Comparison of ENCODE assay signal across 17 cellular contexts in genomic region chr1:110348050-110348449, GRCh38. TPM values are rescaled to one million over a fixed set of nuclear protein-coding genes. Genes with fewer than 3 reads are reported as not detected.
DNase-seq lines count a peak whose midpoint lies in the region; ATAC-seq, FAIRE-seq and TF ChIP-seq lines count a peak whose summit lies in the region.
"Had no signal": no experiment of that assay in that cellular context is flagged by ENCODE, and none has a peak within 500 bp of the region (broad histone marks: within the 10 kb centered on the region; RNA-seq: fewer than 3 reads in every experiment).

No MANE protein-coding gene starts in this region.

- peaks cover 67% of the 10 kb centered on the region for H3K4me1 Mint-ChIP-seq in nephron

- POLR2A ChIA-PET in SK-N-SH (lab: Yijun Ruan, JAX) = interaction anchor here (0.8 kb wide), 1 partner anchor 9 kb away, joined by 3 read pairs; the partner anchor contains the start of gene RBM15
- POLR2A ChIA-PET in HEK293 (lab: Yijun Ruan, JAX) = interaction anchor here (4.1 kb wide), 1 partner anchor 9 kb away, joined by 30 read pairs; the partner anchor contains the start of gene RBM15
- POLR2A ChIA-PET in GM12878 (lab: Charles Lee) = interaction anchor here (1.1 to 4.3 kb wide), 7 partner anchors 9 to 36 kb away, joined by 3 to 34 read pairs (median 3); partner anchors contain the start of gene RBM15

- DNase-seq in SK-N-SH (no peak), GM12878 (ENCODE audit: low read depth, low spot score) (no peak), urothelium cell line (ENCODE audit: low spot score) (no peak), G401 (ENCODE audit: low spot score) (no peak)
- DNase-seq: activated CD4-positive, alpha-beta T cell treated with anti-CD3 and anti-CD28 coated beads for 4 hours; Calu3; hippocampal formation; left lung; MV-4-11; substantia nigra had no signal

- TF ChIP-seq RAD21 in SK-N-SH (IDR thresholded peaks at IDR 0.05; ENCODE audit: low read length) = no peak
- TF ChIP-seq RAD21 in GM12878 (IDR thresholded peaks at IDR 0.05; ENCODE audit: insufficient read depth, low read depth, low read length) = no peak

- H3K4me3 ChIP-seq in SK-N-SH (ENCODE audit: low read depth in 2 of 2, low read length in 1 of 2) (no peak overlapping the region), HEK293 (ENCODE audit: low read depth, low read length) (no peak overlapping the region), GM12878 (peak overlapping the region; percentile 35; the same call in 1 of the 2 replicates)
- H3K4me3 ChIP-seq: left lung, skin epidermis had no signal

- H3K27me3 ChIP-seq in SK-N-SH (ENCODE audit: insufficient read depth) = no peaks in the 10 kb centered on the region
- no peaks in the 10 kb centered on the region for H3K27me3 ChIP-seq in GM12878 (replicated peaks in 1 of 2; ENCODE audit: control insufficient read depth in 2 of 2, insufficient read depth in 2 of 2, low read length in 1 of 2)
- H3K27me3 ChIP-seq: left lung, neutrophil had no signal

- TF ChIP-seq CTCF in SK-N-SH (IDR thresholded peaks at IDR 0.05) = no peak
- TF ChIP-seq CTCF in HEK293 (tag by site-specific recombination; IDR thresholded peaks at IDR 0.05) = no peak
- TF ChIP-seq CTCF in GM12878 (IDR thresholded peaks at IDR 0.05 in 2 of 3, conservative IDR thresholded peaks at IDR 0.05 in 1 of 3; ENCODE audit: control insufficient read depth in 2 of 3, extremely low read depth in 1 of 3, insufficient read depth in 1 of 3, low read depth in 3 of 3, low read length in 3 of 3) = no peak
- TF ChIP-seq CTCF in nephron (IDR thresholded peaks at IDR 0.05; ENCODE audit: unreplicated experiment in 3 of 3) = no peak

- no peak for TF ChIP-seq POLR2A in GM12878 (IDR thresholded peaks at IDR 0.05; ENCODE audit: low read depth, low read length)

- H3K4me2 ChIP-seq in SK-N-SH (peak overlapping the region; percentile 41), GM12878 (ENCODE audit: control insufficient read depth, insufficient read depth) (peak overlapping the region; percentile 53)

- no peak for TF ChIP-seq EP300 in SK-N-SH (IDR thresholded peaks at IDR 0.05; ENCODE audit: borderline replicate concordance in 1 of 2, low read depth in 1 of 2, low read length in 1 of 2)
- no peak for TF ChIP-seq EP300 in GM12878 (IDR thresholded peaks at IDR 0.05; ENCODE audit: borderline replicate concordance in 1 of 2, control insufficient read depth in 1 of 2, low read depth in 2 of 2, low read length in 2 of 2)

- H3K9me3 ChIP-seq in SK-N-SH (no peaks in the 10 kb centered on the region), HEK293 (ENCODE audit: control insufficient read depth, insufficient read depth, low read depth, low read length) (no peaks in the 10 kb centered on the region), GM12878 (replicated peaks; ENCODE audit: control insufficient read depth, insufficient read depth, low read length) (no peaks in the 10 kb centered on the region)
- H3K9me3 ChIP-seq: left lung, neutrophil had no signal

- H3F3A ChIP-seq in SK-N-SH (replicated peaks; ENCODE audit: insufficient read depth) = peaks cover 5% of the 10 kb centered on the region

- H3K27ac ChIP-seq in SK-N-SH (ENCODE audit: low read depth in 2 of 2, low read length in 1 of 2) (peak overlapping the region in 1 of 2 experiments; percentile 41; a peak in 2 of 4 replicates), HEK293 (ENCODE audit: extremely low read depth, low read depth, low read length) (no peak overlapping the region), GM12878 (ENCODE audit: control insufficient read depth, insufficient read depth) (peak overlapping the region; percentile 43; the same call in 1 of the 2 replicates)
- H3K27ac ChIP-seq: 22Rv1, neutrophil had no signal

- H3K9me2 ChIP-seq in SK-N-SH = no peaks in the 10 kb centered on the region

- H3K9ac ChIP-seq in SK-N-SH (no peak overlapping the region; the same call in 1 of the 2 replicates), GM12878 (ENCODE audit: control insufficient read depth, insufficient read depth, low read length) (no peak overlapping the region)

- H3K27me3 Mint-ChIP-seq in nephron (ENCODE audit: low read depth) = no peaks in the 10 kb centered on the region

- H3K36me3 ChIP-seq in SK-N-SH (replicated peaks in 1 of 2; ENCODE audit: control insufficient read depth in 1 of 2, insufficient read depth in 2 of 2, low read length in 1 of 2) (peaks cover 42 to 69% of the 10 kb centered on the region in 2 experiments), HEK293 (ENCODE audit: control insufficient read depth in 2 of 2, insufficient read depth in 1 of 2, low read length in 2 of 2) (peaks cover 13 to 58% of the 10 kb centered on the region in 2 experiments), GM12878 (ENCODE audit: control insufficient read depth in 2 of 2, insufficient read depth in 2 of 2, low read length in 1 of 2) (peaks cover 4 to 14% of the 10 kb centered on the region in 2 experiments)

- peaks cover 47% of the 10 kb centered on the region for H3K36me3 Mint-ChIP-seq in nephron (ENCODE audit: low read depth)

- H3K4me1 ChIP-seq in SK-N-SH (ENCODE audit: control insufficient read depth in 1 of 2, insufficient read depth in 2 of 2, low read depth in 1 of 2, low read length in 1 of 2) = peaks cover 18 to 33% of the 10 kb centered on the region in 2 experiments; a peak in 3 of 4 replicates
- H3K4me1 ChIP-seq in HEK293 (ENCODE audit: control insufficient read depth, insufficient read depth, low read length) = peaks cover 25% of the 10 kb centered on the region
- peaks cover 10% of the 10 kb centered on the region for H3K4me1 ChIP-seq in GM12878 (ENCODE audit: control insufficient read depth, insufficient read depth, low read length)

- in situ Hi-C loops in GM12878 (cut with MboI) = no loop called here
- in situ Hi-C loops in G401 (cut with HindIII; ENCODE audit: low sequenced_read_pairs) = no loop called here

- H3K9me3 Mint-ChIP-seq in nephron = no peaks in the 10 kb centered on the region

- RAD21 ChIA-PET in GM12878 (lab: Charles Lee; ENCODE audit: unreplicated experiment) = interaction anchor here (1.0 to 6.2 kb wide), 4 partner anchors 10 to 39 kb away, joined by 4 to 42 read pairs (median 20); partner anchors contain the start of gene RBM15

- ATAC-seq in SK-N-SH treated with all-trans-retinoic acid at 6 μM for 48 hours (no peak), GM12878 (no peak), HG02973 (IDR thresholded peaks at IDR 0.05; ENCODE audit: unreplicated experiment) (no peak)

- 27% methylated on average over 2 of the region's 2 CpGs for WGBS in SK-N-SH (ENCODE audit: low lambda C conversion rate)
- WGBS in GM12878 (ENCODE audit: insufficient coverage, insufficient replicate concordance, low lambda C conversion rate, missing lambda C conversion rate) = 38% methylated on average over 2 of the region's 2 CpGs

- intact Hi-C loops in GM12878 (cut with micrococcal nuclease; ENCODE audit: unreplicated experiment) = no loop called here

- SMC1A ChIA-PET in GM12878 (lab: Charles Lee; ENCODE audit: uncharacterized antibody, unreplicated experiment) = interaction anchor here (1.7 to 5.8 kb wide), 11 partner anchors 8 to 140 kb away, joined by 3 to 51 read pairs (median 8); partner anchors contain the start of genes KCNC4, LAMTOR5 and RBM15

- no peak for FAIRE-seq in GM12878 (lab: Jason Lieb, UNC)
- no peak for FAIRE-seq in urothelium cell line (lab: Jason Lieb, UNC)

- H3K79me2 ChIP-seq in SK-N-SH (ENCODE audit: insufficient read depth) (peaks cover 100% of the 10 kb centered on the region), GM12878 (ENCODE audit: control insufficient read depth, insufficient read depth, low read length) (peaks cover 97% of the 10 kb centered on the region)

- H4K20me1 ChIP-seq in SK-N-SH (ENCODE audit: insufficient read depth) = peaks cover 65% of the 10 kb centered on the region
- no peaks in the 10 kb centered on the region for H4K20me1 ChIP-seq in GM12878 (ENCODE audit: control insufficient read depth, insufficient read depth)

- CTCF ChIA-PET in SK-N-SH (lab: Yijun Ruan, JAX) (interaction anchor here (1.4 to 4.1 kb wide), 5 partner anchors 9 to 151 kb away, joined by 3 to 20 read pairs (median 5); partner anchors contain the start of gene RBM15), HEK293 (lab: Yijun Ruan, JAX) (interaction anchor here (1.0 kb wide), 1 partner anchor 8 kb away, joined by 3 read pairs; no protein-coding TSS in a partner anchor), GM12878 (lab: Yijun Ruan, JAX) (interaction anchor here (0.9 to 3.8 kb wide), 7 partner anchors 9 to 144 kb away, joined by 3 to 31 read pairs (median 5); partner anchors contain the start of gene RBM15)

- H3K4me3 Mint-ChIP-seq in nephron = peak overlapping the region in 1 of 3 experiments; percentile 60

- H3K27ac Mint-ChIP-seq in nephron = peak overlapping the region; percentile 57 to 68 (median 63)

- H2AFZ ChIP-seq in SK-N-SH (ENCODE audit: low read depth) (no peak overlapping the region), GM12878 (ENCODE audit: control insufficient read depth, low read depth, low read length) (no peak overlapping the region)

- no TSS peak for BruUV-seq in GM12878 (replicated peaks; lab: Mats Ljungman, UMichigan)

RNA-seq across cellular contexts. Expression of gene RBM15, which starts 8.9 kb away (rescaled TPM):
- polyA plus RNA-seq in SK-N-SH (2012; rRNA removed) = 3.8 and 4.7 TPM in 2 replicates
- 2.6 and 3.5 TPM in 2 replicates for polyA plus RNA-seq in SK-N-SH (2012; cell fraction: cytosol; rRNA removed)
- 6.0 and 7.0 TPM in 2 replicates for polyA plus RNA-seq in SK-N-SH (2012; cell fraction: nucleus; rRNA removed)
- 214 and 247 TPM in 2 replicates for total RNA-seq in GM12878 (2013; cell fraction: nucleolus; rRNA removed)
- 62.5 and 63.2 TPM in 2 replicates for total RNA-seq in GM12878 (2014; rRNA removed)
- total RNA-seq in GM12878 (2014; rRNA removed; fragmentation: Illumina TruSeq; extraction: Trizol) = 44.4 and 47.3 TPM in 2 replicates
- 47.8 and 51.6 TPM in 2 replicates for total RNA-seq in GM12878 (2021)
- polyA plus RNA-seq in GM12878 (2011; ENCODE audit: low read depth) = 8.2 TPM
- 25.6 and 31.2 TPM in 2 replicates for polyA plus RNA-seq in GM12878 (2011; rRNA removed)
- polyA plus RNA-seq in GM12878 (2011; cell fraction: cytosol; rRNA removed) = 32.2 and 32.8 TPM in 2 replicates
- 43.3 and 43.7 TPM in 2 replicates for polyA plus RNA-seq in GM12878 (2011; cell fraction: nucleus; rRNA removed)
- polyA plus RNA-seq in GM12878 (2012) = 14.8 and 17.7 TPM in 2 replicates
- polyA plus RNA-seq in GM12878 (2014; fragmentation: Illumina TruSeq; extraction: Trizol) = 11.3 and 15.6 TPM in 2 replicates
- polyA plus RNA-seq in GM12878 (2014; fragmentation: Nextera tagmentation; extraction: Ambion mirVana) = 1 to 10 TPM; 3.1 to 3.6 TPM
- polyA plus RNA-seq in GM12878 (2014; rRNA removed) = 26.7 and 27.0 TPM in 2 replicates
- 10 to 100 TPM; 25.1 to 26.4 TPM for polyA plus RNA-seq in GM12878 (2016; fragmentation: Nextera tagmentation; extraction: Ambion mirVana)
- polyA minus RNA-seq in GM12878 (2011; rRNA and poly(A)+ RNA removed) = 141 and 217 TPM in 2 replicates
- 43.8 and 44.7 TPM in 2 replicates for polyA minus RNA-seq in GM12878 (2011; cell fraction: cytosol; rRNA and poly(A)+ RNA removed)
- polyA minus RNA-seq in GM12878 (2011; cell fraction: nucleus; rRNA and poly(A)+ RNA removed) = 156 and 252 TPM in 2 replicates
- 27.7 and 36.3 TPM in 2 replicates for total RNA-seq in G401 (2014; rRNA removed; shearing (Covaris generic))

RNA-seq across cellular contexts. Expression of gene SLC16A4, which starts 42.8 kb away (rescaled TPM):
- 3.0 and 5.2 TPM in 2 replicates for polyA plus RNA-seq in SK-N-SH (2012; rRNA removed)
- polyA plus RNA-seq in SK-N-SH (2012; cell fraction: cytosol; rRNA removed) = 5.5 and 5.8 TPM in 2 replicates
- 1.4 and 3.2 TPM in 2 replicates for polyA plus RNA-seq in SK-N-SH (2012; cell fraction: nucleus; rRNA removed)
- 2.3 and 3.2 TPM in 2 replicates for total RNA-seq in GM12878 (2013; cell fraction: nucleolus; rRNA removed)
- 0.17 and 0.22 TPM in 2 replicates for total RNA-seq in GM12878 (2014; rRNA removed)
- 0.09 and 0.13 TPM in 2 replicates for total RNA-seq in GM12878 (2014; rRNA removed; fragmentation: Illumina TruSeq; extraction: Trizol)
- not detected in 2 replicates for total RNA-seq in GM12878 (2021)
- polyA plus RNA-seq in GM12878 (2011; ENCODE audit: low read depth) = 0.39 TPM
- polyA plus RNA-seq in GM12878 (2011; rRNA removed) = 0.57 and 0.95 TPM in 2 replicates
- polyA plus RNA-seq in GM12878 (2011; cell fraction: cytosol; rRNA removed) = 0.18 and 0.27 TPM in 2 replicates
- polyA plus RNA-seq in GM12878 (2011; cell fraction: nucleus; rRNA removed) = 0.44 and 0.76 TPM in 2 replicates
- 0.48 and 0.62 TPM in 2 replicates for polyA plus RNA-seq in GM12878 (2012)
- polyA plus RNA-seq in GM12878 (2014; fragmentation: Illumina TruSeq; extraction: Trizol) = 0.26 and 0.52 TPM in 2 replicates
- polyA plus RNA-seq in GM12878 (2014; fragmentation: Nextera tagmentation; extraction: Ambion mirVana) = under 1 TPM; 0.15 to 0.45 TPM
- 0.08 and 0.26 TPM in 2 replicates for polyA plus RNA-seq in GM12878 (2014; rRNA removed)
- polyA plus RNA-seq in GM12878 (2016; fragmentation: Nextera tagmentation; extraction: Ambion mirVana) = 1 to 10 TPM; 2.1 to 2.2 TPM
- polyA minus RNA-seq in GM12878 (2011; rRNA and poly(A)+ RNA removed) = 0.36 and 0.88 TPM in 2 replicates
- polyA minus RNA-seq in GM12878 (2011; cell fraction: cytosol; rRNA and poly(A)+ RNA removed) = not detected in 2 replicates
- polyA minus RNA-seq in GM12878 (2011; cell fraction: nucleus; rRNA and poly(A)+ RNA removed) = 0.38 TPM in 1 of 2 replicates, not detected in the other
- total RNA-seq in G401 (2014; rRNA removed; shearing (Covaris generic)) = 0.85 and 2.3 TPM in 2 replicates

RNA-seq across cellular contexts. Expression of gene LAMTOR5, which starts 59.4 kb away (rescaled TPM):
- polyA plus RNA-seq in SK-N-SH (2012; rRNA removed) (442 and 636 TPM in 2 replicates), GM12878 (2011; rRNA removed) (418 and 444 TPM in 2 replicates), GM12878 (2014; fragmentation: Illumina TruSeq; extraction: Trizol) (157 and 164 TPM in 2 replicates), GM12878 (2014; fragmentation: Nextera tagmentation; extraction: Ambion mirVana) (100 to 1,000 TPM; 474 to 613 TPM), GM12878 (2014; rRNA removed) (289 and 299 TPM in 2 replicates), GM12878 (2016; fragmentation: Nextera tagmentation; extraction: Ambion mirVana) (100 to 1,000 TPM; 332 to 351 TPM)
- 477 and 520 TPM in 2 replicates for polyA plus RNA-seq in SK-N-SH (2012; cell fraction: cytosol; rRNA removed)
- 159 and 164 TPM in 2 replicates for polyA plus RNA-seq in SK-N-SH (2012; cell fraction: nucleus; rRNA removed)
- total RNA-seq in GM12878 (2013; cell fraction: nucleolus; rRNA removed) = 36.9 and 39.1 TPM in 2 replicates
- total RNA-seq in GM12878 (2014; rRNA removed) (156 and 170 TPM in 2 replicates), GM12878 (2014; rRNA removed; fragmentation: Illumina TruSeq; extraction: Trizol) (64.1 and 65.9 TPM in 2 replicates), GM12878 (2021) (123 and 132 TPM in 2 replicates)
- 589 TPM for polyA plus RNA-seq in GM12878 (2011; ENCODE audit: low read depth)
- 364 and 484 TPM in 2 replicates for polyA plus RNA-seq in GM12878 (2011; cell fraction: cytosol; rRNA removed)
- polyA plus RNA-seq in GM12878 (2011; cell fraction: nucleus; rRNA removed) = 91.8 and 159 TPM in 2 replicates
- polyA plus RNA-seq in GM12878 (2012) = 261 and 302 TPM in 2 replicates
- polyA minus RNA-seq in GM12878 (2011; rRNA and poly(A)+ RNA removed) = 99.3 and 113 TPM in 2 replicates
- polyA minus RNA-seq in GM12878 (2011; cell fraction: cytosol; rRNA and poly(A)+ RNA removed) = 35.9 and 39.6 TPM in 2 replicates
- polyA minus RNA-seq in GM12878 (2011; cell fraction: nucleus; rRNA and poly(A)+ RNA removed) = 32.1 and 32.4 TPM in 2 replicates
- 68.1 and 100 TPM in 2 replicates for total RNA-seq in G401 (2014; rRNA removed; shearing (Covaris generic))
